ENCODE assay signal across 25 cellular contexts in genomic region chr5:169294621-169295020, GRCh38. TPM values are rescaled to one million over a fixed set of nuclear protein-coding genes. Genes with fewer than 3 reads are reported as not detected.
"Had no signal": no experiment of that assay in that cellular context is flagged by ENCODE, and none has a peak within 500 bp of the region (broad histone marks: within the 10 kb centered on the region; RNA-seq: fewer than 3 reads in every experiment).

No MANE protein-coding gene starts in this region.

- DNase-seq: colonic mucosa; cortex of kidney; effector CD8-positive, alpha-beta T cell; effector memory CD8-positive, alpha-beta T cell; erythroblast; glutamatergic neuron; head of caudate nucleus; heart right ventricle; hippocampal formation; left cardiac atrium; left lung; left ventricle myocardium superior; lower lobe of right lung; mesenchymal stem cell; mucosa of descending colon; naive B cell had no signal

- H3K4me1 ChIP-seq: colonic mucosa, heart right ventricle, left lung, lower lobe of right lung had no signal

- FAIRE-seq: endometrium, frontal cortex, islet of Langerhans, keratinocyte had no signal

- H3K4me3 ChIP-seq: colonic mucosa, heart right ventricle, left lung, lower lobe of right lung, mucosa of descending colon had no signal

- H3K27me3 ChIP-seq: foreskin keratinocyte had no signal

- H3K36me3 ChIP-seq: colonic mucosa, heart right ventricle, left lung, lower lobe of right lung had no signal

- H3K9me3 ChIP-seq: colonic mucosa, heart right ventricle, left lung, lower lobe of right lung, mucosa of descending colon had no signal

- H3K27ac ChIP-seq: colonic mucosa, epithelial cell of prostate, foreskin keratinocyte, heart right ventricle, left lung, lower lobe of right lung had no signal

- ATAC-seq: effector memory CD8-positive, alpha-beta T cell; esophagus mucosa; heart right ventricle; left cardiac atrium; left lung; left ventricle myocardium superior; lower lobe of right lung; mucosa of descending colon had no signal

RNA-seq across cellular contexts. Expression of gene SLIT3, which starts 6.3 kb away (rescaled TPM):
- total RNA-seq: dermis microvascular lymphatic vessel endothelial cell, myocyte had no signal
